In the genomic region with DNA sequence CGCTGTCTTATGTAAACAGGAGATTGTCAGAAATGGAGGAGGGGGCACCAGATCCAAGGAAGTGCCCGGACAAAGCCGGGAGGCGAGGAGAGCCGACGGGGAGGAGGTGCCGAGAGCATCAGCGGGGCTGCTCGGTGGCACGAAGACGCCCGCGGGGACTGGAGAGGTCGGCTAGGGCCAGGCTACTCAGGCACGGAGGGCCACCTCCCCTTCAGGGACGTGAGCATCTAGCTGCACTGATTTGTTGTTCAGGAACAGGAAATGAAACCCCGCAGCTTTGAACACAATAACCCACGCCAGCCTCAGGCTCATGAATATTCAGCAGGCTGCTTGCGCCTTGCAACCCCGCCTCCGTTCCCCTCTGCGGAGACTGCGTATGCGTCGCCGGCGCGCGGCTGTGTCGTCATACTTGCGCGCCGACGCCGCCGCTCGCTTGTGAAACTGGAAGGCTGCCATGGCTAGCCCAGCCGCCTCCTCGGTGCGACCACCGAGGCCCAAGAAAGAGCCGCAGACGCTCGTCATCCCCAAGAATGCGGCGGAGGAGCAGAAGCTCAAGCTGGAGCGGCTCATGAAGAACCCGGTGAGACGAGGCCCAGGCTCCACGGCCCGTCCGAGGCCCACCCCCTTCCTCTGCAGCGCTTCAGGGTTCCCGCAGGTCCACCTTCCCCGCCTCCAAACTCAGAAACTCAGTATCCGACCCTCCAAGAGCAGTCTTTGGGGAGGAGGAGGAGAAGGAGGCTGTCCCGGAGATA, we compare ENCODE assay signal across 8 cellular contexts. TPM values are rescaled to one million over a fixed set of nuclear protein-coding genes. Genes with fewer than 3 reads are reported as not detected.
DNase-seq lines count a peak whose midpoint lies in the region; ATAC-seq and TF ChIP-seq lines count a peak whose summit lies in the region.

A gene with protein sequence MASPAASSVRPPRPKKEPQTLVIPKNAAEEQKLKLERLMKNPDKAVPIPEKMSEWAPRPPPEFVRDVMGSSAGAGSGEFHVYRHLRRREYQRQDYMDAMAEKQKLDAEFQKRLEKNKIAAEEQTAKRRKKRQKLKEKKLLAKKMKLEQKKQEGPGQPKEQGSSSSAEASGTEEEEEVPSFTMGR (plus strand): TSS at position 406 of the 752 bp plus-strand sequence. CDS start 49 bp downstream, at position 455.

- H3K36me3 Mint-ChIP-seq in activated naive CD4-positive, alpha-beta T cell treated with anti-CD3 and anti-CD28 coated beads, Interleukin-2, amount 50 U/mL, for 24 hours: peaks cover 12% of the 10 kb centered on the region

- CTCF ChIA-PET in GM10248 (lab: Yijun Ruan, JAX): interaction anchor here (0.6 to 6.5 kb wide), 13 partner anchors 9 to 115 kb away, joined by 3 to 107 read pairs (median 4); no protein-coding TSS in a partner anchor

- ATAC-seq in HG02623 (IDR thresholded peaks at IDR 0.05; ENCODE audit: unreplicated experiment) (peak; percentile 97), omental fat pad (ENCODE audit: low FRiP score) (peak; percentile 90)

- POLR2A ChIA-PET in GM10248 (lab: Yijun Ruan, JAX): interaction anchor here (1.2 kb wide), 1 partner anchor 29 kb away, joined by 4 read pairs; no protein-coding TSS in a partner anchor

- H3K4me3 Mint-ChIP-seq in activated naive CD4-positive, alpha-beta T cell treated with anti-CD3 and anti-CD28 coated beads, Interleukin-2, amount 50 U/mL, for 24 hours: peak within 1 kb of the TSS; percentile 95

- no peaks in the 10 kb centered on the region for H3K9me3 Mint-ChIP-seq in activated naive CD4-positive, alpha-beta T cell treated with anti-CD3 and anti-CD28 coated beads, Interleukin-2, amount 50 U/mL, for 24 hours

- peak within 1 kb of the TSS; percentile 93 for H3K27ac Mint-ChIP-seq in activated naive CD4-positive, alpha-beta T cell treated with anti-CD3 and anti-CD28 coated beads, Interleukin-2, amount 50 U/mL, for 24 hours

- peaks cover 21% of the 10 kb centered on the region for H3K4me1 Mint-ChIP-seq in activated naive CD4-positive, alpha-beta T cell treated with anti-CD3 and anti-CD28 coated beads, Interleukin-2, amount 50 U/mL, for 24 hours

- no peaks in the 10 kb centered on the region for H3K27me3 Mint-ChIP-seq in activated naive CD4-positive, alpha-beta T cell treated with anti-CD3 and anti-CD28 coated beads, Interleukin-2, amount 50 U/mL, for 24 hours

- DNase-seq in GM10248 (ENCODE audit: extremely low spot score): peak; percentile 96
- DNase-seq in NCI-H1105 (lab: John Stamatoyannopoulos, UW): peak; percentile 92
- DNase-seq in SKM-1 (lab: John Stamatoyannopoulos, UW; ENCODE audit: unreplicated experiment): peak; percentile 37
- peak; percentile 90 for DNase-seq in glomerular visceral epithelial cell (ENCODE audit: extremely low spot score)
- peak; percentile 32 for DNase-seq in omental fat pad (ENCODE audit: low spot score)

- H3K27ac ChIP-seq in temporal lobe (ENCODE audit: low read depth, low read length): peak within 1 kb of the TSS; percentile 88

- TF ChIP-seq CTCF in GM10248 (IDR thresholded peaks at IDR 0.05; ENCODE audit: control extremely low read depth, extremely low read depth, low read depth, missing control alignments): no peak
- no peak for TF ChIP-seq CTCF in omental fat pad (IDR thresholded peaks at IDR 0.05)

RNA-seq across cellular contexts. Expression of the gene that starts here (rescaled TPM):
- total RNA-seq in omental fat pad: 10 to 100 TPM; 15.6 to 29.9 (median 20.2) TPM
- 19.2 TPM for total RNA-seq in temporal lobe

Comparison
In these comparisons a context has a peak if more than half of its experiments do, and no peak if none do; other contexts are left out.
1. Peak in every context shown above with its lines: DNase-seq, ATAC-seq and H3K27ac ChIP-seq.
2. DNase-seq: peak in every context shown above with its lines; median percentile 96 in GM10248; 92 in NCI-H1105; 90 in glomerular visceral epithelial cell; 37 in SKM-1; 32 in omental fat pad.